Comparison of ENCODE assay signal across 11 cellular contexts in the genomic region with DNA sequence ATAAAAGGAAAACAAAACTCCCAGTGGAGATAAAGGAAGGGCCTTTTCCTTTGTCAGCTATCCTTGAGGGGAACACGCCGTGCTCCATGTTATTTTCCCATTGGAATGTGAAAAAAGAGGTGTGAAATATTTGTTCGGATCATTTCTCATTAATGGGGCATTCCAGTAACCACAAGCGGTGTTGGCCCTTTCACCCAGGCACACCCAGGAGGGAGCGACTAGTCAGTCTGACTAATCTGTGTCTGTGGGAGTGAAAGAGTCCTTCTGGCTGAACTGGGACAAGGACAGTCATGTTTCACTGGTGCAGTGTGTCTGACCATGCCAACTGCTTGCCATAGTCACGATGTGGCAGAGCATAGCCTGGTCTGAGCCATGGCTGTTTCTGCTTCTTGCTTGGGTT. TPM values are rescaled to one million over a fixed set of nuclear protein-coding genes. Genes with fewer than 3 reads are reported as not detected.
DNase-seq lines count a peak whose midpoint lies in the region; ATAC-seq and TF ChIP-seq lines count a peak whose summit lies in the region.
"Had no signal": no experiment of that assay in that cellular context is flagged by ENCODE, and none has a peak within 500 bp of the region (broad histone marks: within the 10 kb centered on the region; RNA-seq: fewer than 3 reads in every experiment).

No MANE protein-coding gene starts in this region.

- H3K27ac ChIP-seq in heart left ventricle: no peak overlapping the region
- H3K27ac ChIP-seq in skin epidermis: peak overlapping the region in 19 of 21 experiments; percentile 19 to 81 (median 67)
- H3K27ac ChIP-seq in SK-N-SH (ENCODE audit: low read depth in 2 of 2, low read length in 1 of 2): no peak overlapping the region

- H3K4me2 ChIP-seq in SK-N-SH: no peak overlapping the region

- H3K27me3 ChIP-seq in adipocyte (replicated peaks; ENCODE audit: control insufficient read depth, insufficient read depth, low read length) (peaks cover 11% of the 10 kb centered on the region), heart left ventricle (no peaks in the 10 kb centered on the region), SK-N-SH (ENCODE audit: insufficient read depth) (no peaks in the 10 kb centered on the region)

- no peaks in the 10 kb centered on the region for H3K9me2 ChIP-seq in SK-N-SH

- no peaks in the 10 kb centered on the region for H4K20me1 ChIP-seq in SK-N-SH (ENCODE audit: insufficient read depth)

- DNase-seq in HCEC 1CT: peak; percentile 67
- peak; percentile 31 for DNase-seq in adipocyte (ENCODE audit: low read depth)
- DNase-seq in heart left ventricle: peak in 1 of 5 donors; percentile 54
- no peak for DNase-seq in NCI-H2081 (lab: John Stamatoyannopoulos, UW)
- no peak for DNase-seq in SK-N-SH
- DNase-seq: activated CD4-positive, CD25-positive, alpha-beta regulatory T cell treated with anti-CD3 and anti-CD28 coated beads, Interleukin-2, amount 50 U/mL, for 72 hours; nephron progenitor cell had no signal

- ATAC-seq in heart left ventricle (peak; percentile 24 to 85 (median 71)), HG03097 (IDR thresholded peaks at IDR 0.05; ENCODE audit: low FRiP score, unreplicated experiment) (no peak), GM19395 (IDR thresholded peaks at IDR 0.05; ENCODE audit: unreplicated experiment) (no peak)
- ATAC-seq: activated naive CD4-positive, alpha-beta T cell treated with anti-CD3 and anti-CD28 coated beads, Interleukin-2, amount 50 U/mL, for 72 hours had no signal

- H3K79me2 ChIP-seq in SK-N-SH (ENCODE audit: insufficient read depth): no peaks in the 10 kb centered on the region

- H3K4me3 ChIP-seq in adipocyte (ENCODE audit: low read length) (no peak overlapping the region), heart left ventricle (no peak overlapping the region), skin epidermis (no peak overlapping the region), SK-N-SH (ENCODE audit: low read depth in 2 of 2, low read length in 1 of 2) (no peak overlapping the region)

- H3K4me1 ChIP-seq in adipocyte (ENCODE audit: control insufficient read depth, insufficient read depth, low read length) (peaks cover 19% of the 10 kb centered on the region), heart left ventricle (peaks cover 0 to 25% (median 10%) of the 10 kb centered on the region in 12 donors), SK-N-SH (ENCODE audit: control insufficient read depth in 1 of 2, insufficient read depth in 2 of 2, low read depth in 1 of 2, low read length in 1 of 2) (peaks cover 0 to 2% of the 10 kb centered on the region in 2 experiments; a peak in 2 of 4 replicates)

- H3F3A ChIP-seq in SK-N-SH (replicated peaks; ENCODE audit: insufficient read depth): no peaks in the 10 kb centered on the region

- TF ChIP-seq RAD21 in SK-N-SH (IDR thresholded peaks at IDR 0.05; ENCODE audit: low read length): no peak

- H3K9me3 ChIP-seq in adipocyte (ENCODE audit: control insufficient read depth, low read length) (peaks cover 5% of the 10 kb centered on the region), heart left ventricle (peaks cover 0 to 6% (median 0%) of the 10 kb centered on the region in 12 donors), SK-N-SH (no peaks in the 10 kb centered on the region)

- no peak for TF ChIP-seq POLR2A in heart left ventricle (IDR thresholded peaks at IDR 0.05)

- POLR2A ChIA-PET in SK-N-SH (lab: Yijun Ruan, JAX): no interaction called here

- CTCF ChIA-PET in SK-N-SH (lab: Yijun Ruan, JAX): no interaction called here

- H3K36me3 ChIP-seq in adipocyte (ENCODE audit: control insufficient read depth, insufficient read depth, low read length, severe bottlenecking) (no peaks in the 10 kb centered on the region), heart left ventricle (no peaks in the 10 kb centered on the region), SK-N-SH (replicated peaks in 1 of 2; ENCODE audit: control insufficient read depth in 1 of 2, insufficient read depth in 2 of 2, low read length in 1 of 2) (no peaks in the 10 kb centered on the region)

- H3K9ac ChIP-seq in adipocyte (ENCODE audit: low read length) (peak overlapping the region; percentile 25), SK-N-SH (no peak overlapping the region)

- WGBS in heart left ventricle, 4 donors: 64 to 72% (median 69%) methylated on average over 5 to 6 of the region's 6 CpGs
- WGBS in SK-N-SH (ENCODE audit: low lambda C conversion rate): 63% methylated on average over 5 of the region's 6 CpGs

- TF ChIP-seq CTCF in heart left ventricle (IDR thresholded peaks at IDR 0.05) (no peak), SK-N-SH (IDR thresholded peaks at IDR 0.05) (no peak)

- H2AFZ ChIP-seq in SK-N-SH (ENCODE audit: low read depth): no peak overlapping the region

- intact Hi-C loops in heart left ventricle (cut with DNase I): loop anchor here in 1 of 10 donors (10.0 kb wide), 1 partner anchor 156 kb away; no protein-coding TSS in a partner anchor

- TF ChIP-seq EP300 in SK-N-SH (IDR thresholded peaks at IDR 0.05; ENCODE audit: borderline replicate concordance in 1 of 2, low read depth in 1 of 2, low read length in 1 of 2): no peak

TF ChIP-seq in SK-N-SH, 30 proteins besides CTCF, POLR2A, EP300 and RAD21:
- TF ChIP-seq NRF1 (IDR thresholded peaks at IDR 0.05; ENCODE audit: low read depth, low read length): no peak
- TF ChIP-seq, protein P1, sequence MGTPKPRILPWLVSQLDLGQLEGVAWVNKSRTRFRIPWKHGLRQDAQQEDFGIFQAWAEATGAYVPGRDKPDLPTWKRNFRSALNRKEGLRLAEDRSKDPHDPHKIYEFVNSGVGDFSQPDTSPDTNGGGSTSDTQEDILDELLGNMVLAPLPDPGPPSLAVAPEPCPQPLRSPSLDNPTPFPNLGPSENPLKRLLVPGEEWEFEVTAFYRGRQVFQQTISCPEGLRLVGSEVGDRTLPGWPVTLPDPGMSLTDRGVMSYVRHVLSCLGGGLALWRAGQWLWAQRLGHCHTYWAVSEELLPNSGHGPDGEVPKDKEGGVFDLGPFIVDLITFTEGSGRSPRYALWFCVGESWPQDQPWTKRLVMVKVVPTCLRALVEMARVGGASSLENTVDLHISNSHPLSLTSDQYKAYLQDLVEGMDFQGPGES (IDR thresholded peaks at IDR 0.05; ENCODE audit: low read depth, low read length): no peak
- no peak for TF ChIP-seq SIN3A (IDR thresholded peaks at IDR 0.05; ENCODE audit: borderline replicate concordance, low read depth, low read length)
- no peak for TF ChIP-seq TAF1 (IDR thresholded peaks at IDR 0.05; ENCODE audit: borderline replicate concordance, low read depth, low read length)
- TF ChIP-seq, protein P2, sequence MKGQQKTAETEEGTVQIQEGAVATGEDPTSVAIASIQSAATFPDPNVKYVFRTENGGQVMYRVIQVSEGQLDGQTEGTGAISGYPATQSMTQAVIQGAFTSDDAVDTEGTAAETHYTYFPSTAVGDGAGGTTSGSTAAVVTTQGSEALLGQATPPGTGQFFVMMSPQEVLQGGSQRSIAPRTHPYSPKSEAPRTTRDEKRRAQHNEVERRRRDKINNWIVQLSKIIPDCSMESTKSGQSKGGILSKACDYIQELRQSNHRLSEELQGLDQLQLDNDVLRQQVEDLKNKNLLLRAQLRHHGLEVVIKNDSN (IDR thresholded peaks at IDR 0.05; ENCODE audit: borderline replicate concordance, low read depth): no peak
- no peak for TF ChIP-seq RCOR1 (IDR thresholded peaks at IDR 0.05; ENCODE audit: low read length)

RNA-seq across cellular contexts. Expression of a gene that starts 13.0 kb away (rescaled TPM):
- under 1 TPM in 2 of 9 donors, not detected in 7; 0.37 to 0.88 TPM for total RNA-seq in heart left ventricle
- under 1 TPM; 0.08 TPM for polyA plus RNA-seq in heart left ventricle
- polyA plus RNA-seq in SK-N-SH (2012; rRNA removed): 3.0 and 3.6 TPM in 2 replicates
- 1.4 and 1.6 TPM in 2 replicates for polyA plus RNA-seq in SK-N-SH (2012; cell fraction: cytosol; rRNA removed)
- polyA plus RNA-seq in SK-N-SH (2012; cell fraction: nucleus; rRNA removed): 7.8 and 9.9 TPM in 2 replicates
- total RNA-seq: activated naive CD4-positive, alpha-beta T cell treated with anti-CD3 and anti-CD28 coated beads, Interleukin-2, amount 50 U/mL, for 72 hours had no signal

Comparison
In these comparisons a context has a peak if more than half of its experiments do, and no peak if none do; other contexts are left out.
1. DNase-seq: peak in HCEC 1CT (single experiment) and adipocyte (single experiment); none in NCI-H2081 (0 of 2) and SK-N-SH (single experiment).
2. ATAC-seq: peak in heart left ventricle (4 of 4); none in HG03097 (single experiment) and GM19395 (single experiment).
3. H3K27ac ChIP-seq: peak in skin epidermis (19 of 21); none in heart left ventricle (0 of 12) and SK-N-SH (0 of 2).